1 cellular context compared by ENCODE assay signal in the genomic region with DNA sequence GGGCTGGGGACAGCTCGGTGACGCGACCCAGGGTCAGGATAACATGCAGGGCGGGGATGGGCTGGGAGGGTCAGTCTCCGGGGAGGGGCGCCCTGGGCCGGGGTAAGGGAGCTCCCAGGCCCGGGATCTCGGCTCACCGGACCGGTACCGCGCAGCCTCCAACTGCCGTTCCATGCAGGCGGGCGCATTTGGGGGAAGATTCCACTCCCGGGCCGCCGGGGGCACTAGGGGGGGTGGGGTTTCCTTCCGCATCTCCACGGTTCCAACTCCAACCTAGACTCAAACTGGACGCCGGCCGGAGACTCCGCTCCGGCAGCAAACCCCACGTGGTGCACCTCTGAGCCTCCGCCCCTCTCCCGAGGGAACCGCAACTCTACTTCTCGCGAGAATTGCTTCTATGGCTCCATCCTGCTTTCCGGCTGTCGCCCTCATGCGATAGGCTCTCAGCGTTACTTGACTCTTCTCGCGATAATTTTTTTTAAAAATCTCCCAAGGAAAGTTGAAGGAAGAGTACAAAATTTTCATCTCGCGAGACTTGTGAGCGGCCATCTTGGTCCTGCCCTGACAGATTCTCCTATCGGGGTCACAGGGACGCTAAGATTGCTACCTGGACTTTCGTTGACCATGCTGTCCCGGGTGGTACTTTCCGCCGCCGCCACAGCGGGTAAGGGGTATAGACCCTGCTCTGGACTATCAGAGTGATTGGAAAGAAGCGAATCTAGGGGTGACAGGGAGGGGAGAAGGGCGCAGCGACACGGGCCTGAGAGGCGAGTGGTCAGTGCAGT.
A peak's percentile ranks its signal among the peaks of the same experiment; 100 is the strongest.
TF ChIP-seq lines count a peak whose summit lies in the region.

A gene with protein sequence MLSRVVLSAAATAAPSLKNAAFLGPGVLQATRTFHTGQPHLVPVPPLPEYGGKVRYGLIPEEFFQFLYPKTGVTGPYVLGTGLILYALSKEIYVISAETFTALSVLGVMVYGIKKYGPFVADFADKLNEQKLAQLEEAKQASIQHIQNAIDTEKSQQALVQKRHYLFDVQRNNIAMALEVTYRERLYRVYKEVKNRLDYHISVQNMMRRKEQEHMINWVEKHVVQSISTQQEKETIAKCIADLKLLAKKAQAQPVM (plus strand): TSS at position 547 of the 785 bp plus-strand sequence. CDS start 78 bp downstream, at position 625.
A gene (minus strand): TSS at position 339 of the 785 bp plus-strand sequence. CDS start 87 bp downstream, at position 252.

TF ChIP-seq in HepG2, 621 proteins besides CTCF, POLR2A, EP300 and RAD21 (continued from another document):
- TF ChIP-seq BCL6 (CRISPR knock-in tag; IDR thresholded peaks at IDR 0.05), result peak; percentile 43; the same call in 1 of the 2 replicates
- peak; percentile 62 for TF ChIP-seq HNRNPH1 (optimal IDR thresholded peaks at IDR 0.05; ENCODE audit: low read depth, low read length)
- TF ChIP-seq TGIF2 (CRISPR knock-in tag; IDR thresholded peaks at IDR 0.05), result no peak; the same call in 1 of the 2 replicates
- no peak for TF ChIP-seq CAMTA2 (CRISPR knock-in tag; IDR thresholded peaks at IDR 0.05; ENCODE audit: borderline replicate concordance)
- TF ChIP-seq BRD4 (CRISPR knock-in tag; IDR thresholded peaks at IDR 0.05), result no peak
- TF ChIP-seq ZNF446 (CRISPR knock-in tag; IDR thresholded peaks at IDR 0.05), result no peak
- TF ChIP-seq, protein P1, sequence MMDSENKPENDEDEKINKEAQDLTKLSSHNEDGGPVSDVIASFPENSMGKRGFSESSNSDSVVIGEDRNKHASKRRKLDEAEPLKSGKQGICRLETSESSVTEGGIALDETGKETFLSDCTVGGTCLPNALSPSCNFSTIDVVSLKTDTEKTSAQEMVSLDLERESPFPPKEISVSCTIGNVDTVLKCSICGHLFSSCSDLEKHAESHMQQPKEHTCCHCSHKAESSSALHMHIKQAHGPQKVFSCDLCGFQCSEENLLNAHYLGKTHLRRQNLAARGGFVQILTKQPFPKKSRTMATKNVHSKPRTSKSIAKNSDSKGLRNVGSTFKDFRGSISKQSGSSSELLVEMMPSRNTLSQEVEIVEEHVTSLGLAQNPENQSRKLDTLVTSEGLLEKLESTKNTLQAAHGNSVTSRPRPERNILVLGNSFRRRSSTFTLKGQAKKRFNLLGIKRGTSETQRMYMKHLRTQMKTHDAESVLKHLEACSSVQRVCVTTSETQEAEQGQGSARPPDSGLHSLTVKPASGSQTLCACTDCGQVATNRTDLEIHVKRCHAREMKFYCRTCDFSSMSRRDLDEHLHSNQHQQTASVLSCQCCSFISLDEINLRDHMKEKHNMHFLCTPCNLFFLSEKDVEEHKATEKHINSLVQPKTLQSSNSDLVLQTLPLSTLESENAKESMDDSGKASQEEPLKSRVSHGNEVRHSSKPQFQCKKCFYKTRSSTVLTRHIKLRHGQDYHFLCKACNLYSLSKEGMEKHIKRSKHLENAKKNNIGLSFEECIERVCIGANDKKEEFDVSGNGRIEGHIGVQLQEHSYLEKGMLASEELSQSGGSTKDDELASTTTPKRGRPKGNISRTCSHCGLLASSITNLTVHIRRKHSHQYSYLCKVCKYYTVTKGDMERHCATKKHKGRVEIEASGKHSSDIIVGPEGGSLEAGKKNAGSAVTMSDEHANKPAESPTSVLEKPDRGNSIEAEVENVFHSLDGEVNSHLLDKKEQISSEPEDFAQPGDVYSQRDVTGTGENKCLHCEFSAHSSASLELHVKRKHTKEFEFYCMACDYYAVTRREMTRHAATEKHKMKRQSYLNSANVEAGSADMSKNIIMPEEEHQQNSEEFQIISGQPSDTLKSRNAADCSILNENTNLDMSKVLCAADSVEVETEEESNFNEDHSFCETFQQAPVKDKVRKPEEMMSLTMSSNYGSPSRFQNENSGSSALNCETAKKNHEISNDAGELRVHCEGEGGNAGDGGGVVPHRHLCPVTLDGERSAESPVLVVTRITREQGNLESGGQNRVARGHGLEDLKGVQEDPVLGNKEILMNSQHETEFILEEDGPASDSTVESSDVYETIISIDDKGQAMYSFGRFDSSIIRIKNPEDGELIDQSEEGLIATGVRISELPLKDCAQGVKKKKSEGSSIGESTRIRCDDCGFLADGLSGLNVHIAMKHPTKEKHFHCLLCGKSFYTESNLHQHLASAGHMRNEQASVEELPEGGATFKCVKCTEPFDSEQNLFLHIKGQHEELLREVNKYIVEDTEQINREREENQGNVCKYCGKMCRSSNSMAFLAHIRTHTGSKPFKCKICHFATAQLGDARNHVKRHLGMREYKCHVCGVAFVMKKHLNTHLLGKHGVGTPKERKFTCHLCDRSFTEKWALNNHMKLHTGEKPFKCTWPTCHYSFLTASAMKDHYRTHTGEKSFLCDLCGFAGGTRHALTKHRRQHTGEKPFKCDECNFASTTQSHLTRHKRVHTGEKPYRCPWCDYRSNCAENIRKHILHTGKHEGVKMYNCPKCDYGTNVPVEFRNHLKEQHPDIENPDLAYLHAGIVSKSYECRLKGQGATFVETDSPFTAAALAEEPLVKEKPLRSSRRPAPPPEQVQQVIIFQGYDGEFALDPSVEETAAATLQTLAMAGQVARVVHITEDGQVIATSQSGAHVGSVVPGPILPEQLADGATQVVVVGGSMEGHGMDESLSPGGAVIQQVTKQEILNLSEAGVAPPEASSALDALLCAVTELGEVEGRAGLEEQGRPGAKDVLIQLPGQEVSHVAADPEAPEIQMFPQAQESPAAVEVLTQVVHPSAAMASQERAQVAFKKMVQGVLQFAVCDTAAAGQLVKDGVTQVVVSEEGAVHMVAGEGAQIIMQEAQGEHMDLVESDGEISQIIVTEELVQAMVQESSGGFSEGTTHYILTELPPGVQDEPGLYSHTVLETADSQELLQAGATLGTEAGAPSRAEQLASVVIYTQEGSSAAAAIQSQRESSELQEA (CRISPR knock-in tag; IDR thresholded peaks at IDR 0.05; ENCODE audit: not compliant biosample characterization), result no peak
- TF ChIP-seq, protein P2, sequence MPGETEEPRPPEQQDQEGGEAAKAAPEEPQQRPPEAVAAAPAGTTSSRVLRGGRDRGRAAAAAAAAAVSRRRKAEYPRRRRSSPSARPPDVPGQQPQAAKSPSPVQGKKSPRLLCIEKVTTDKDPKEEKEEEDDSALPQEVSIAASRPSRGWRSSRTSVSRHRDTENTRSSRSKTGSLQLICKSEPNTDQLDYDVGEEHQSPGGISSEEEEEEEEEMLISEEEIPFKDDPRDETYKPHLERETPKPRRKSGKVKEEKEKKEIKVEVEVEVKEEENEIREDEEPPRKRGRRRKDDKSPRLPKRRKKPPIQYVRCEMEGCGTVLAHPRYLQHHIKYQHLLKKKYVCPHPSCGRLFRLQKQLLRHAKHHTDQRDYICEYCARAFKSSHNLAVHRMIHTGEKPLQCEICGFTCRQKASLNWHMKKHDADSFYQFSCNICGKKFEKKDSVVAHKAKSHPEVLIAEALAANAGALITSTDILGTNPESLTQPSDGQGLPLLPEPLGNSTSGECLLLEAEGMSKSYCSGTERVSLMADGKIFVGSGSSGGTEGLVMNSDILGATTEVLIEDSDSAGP (CRISPR knock-in tag; IDR thresholded peaks at IDR 0.05; ENCODE audit: borderline replicate concordance), result peak; percentile 44
- TF ChIP-seq, protein P3, sequence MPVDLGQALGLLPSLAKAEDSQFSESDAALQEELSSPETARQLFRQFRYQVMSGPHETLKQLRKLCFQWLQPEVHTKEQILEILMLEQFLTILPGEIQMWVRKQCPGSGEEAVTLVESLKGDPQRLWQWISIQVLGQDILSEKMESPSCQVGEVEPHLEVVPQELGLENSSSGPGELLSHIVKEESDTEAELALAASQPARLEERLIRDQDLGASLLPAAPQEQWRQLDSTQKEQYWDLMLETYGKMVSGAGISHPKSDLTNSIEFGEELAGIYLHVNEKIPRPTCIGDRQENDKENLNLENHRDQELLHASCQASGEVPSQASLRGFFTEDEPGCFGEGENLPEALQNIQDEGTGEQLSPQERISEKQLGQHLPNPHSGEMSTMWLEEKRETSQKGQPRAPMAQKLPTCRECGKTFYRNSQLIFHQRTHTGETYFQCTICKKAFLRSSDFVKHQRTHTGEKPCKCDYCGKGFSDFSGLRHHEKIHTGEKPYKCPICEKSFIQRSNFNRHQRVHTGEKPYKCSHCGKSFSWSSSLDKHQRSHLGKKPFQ (CRISPR knock-in tag; IDR thresholded peaks at IDR 0.05; ENCODE audit: insufficient replicate concordance), result no peak
- peak; percentile 91 for TF ChIP-seq THAP11 (CRISPR knock-in tag; IDR thresholded peaks at IDR 0.05)
- TF ChIP-seq ZNF616 (CRISPR knock-in tag; IDR thresholded peaks at IDR 0.05; ENCODE audit: low read depth), result no peak
- TF ChIP-seq DMAP1 (CRISPR knock-in tag; IDR thresholded peaks at IDR 0.05), result peak; percentile 83
- peak; percentile 68; the same call in 1 of the 2 replicates for TF ChIP-seq KDM2A (CRISPR knock-in tag; IDR thresholded peaks at IDR 0.05; ENCODE audit: borderline replicate concordance, low read depth)
- TF ChIP-seq, protein P4, sequence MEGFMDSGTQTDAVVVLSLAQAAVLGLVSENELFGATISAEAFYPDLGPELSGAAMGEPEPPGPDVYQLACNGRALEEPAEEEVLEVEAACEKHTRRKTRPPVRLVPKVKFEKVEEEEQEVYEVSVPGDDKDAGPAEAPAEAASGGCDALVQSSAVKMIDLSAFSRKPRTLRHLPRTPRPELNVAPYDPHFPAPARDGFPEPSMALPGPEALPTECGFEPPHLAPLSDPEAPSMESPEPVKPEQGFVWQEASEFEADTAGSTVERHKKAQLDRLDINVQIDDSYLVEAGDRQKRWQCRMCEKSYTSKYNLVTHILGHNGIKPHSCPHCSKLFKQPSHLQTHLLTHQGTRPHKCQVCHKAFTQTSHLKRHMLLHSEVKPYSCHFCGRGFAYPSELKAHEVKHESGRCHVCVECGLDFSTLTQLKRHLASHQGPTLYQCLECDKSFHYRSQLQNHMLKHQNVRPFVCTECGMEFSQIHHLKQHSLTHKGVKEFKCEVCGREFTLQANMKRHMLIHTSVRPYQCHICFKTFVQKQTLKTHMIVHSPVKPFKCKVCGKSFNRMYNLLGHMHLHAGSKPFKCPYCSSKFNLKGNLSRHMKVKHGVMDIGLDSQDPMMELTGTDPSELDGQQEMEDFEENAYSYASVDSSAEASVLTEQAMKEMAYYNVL (CRISPR knock-in tag; IDR thresholded peaks at IDR 0.05; ENCODE audit: borderline replicate concordance), result no peak
- no peak for TF ChIP-seq MTA3 (CRISPR knock-in tag; IDR thresholded peaks at IDR 0.05)
- 0 out of 2 replicates have a peak, but pooled peaks have one; percentile 41 for TF ChIP-seq ZBTB7A (CRISPR knock-in tag; IDR thresholded peaks at IDR 0.05)
- TF ChIP-seq, protein P5, sequence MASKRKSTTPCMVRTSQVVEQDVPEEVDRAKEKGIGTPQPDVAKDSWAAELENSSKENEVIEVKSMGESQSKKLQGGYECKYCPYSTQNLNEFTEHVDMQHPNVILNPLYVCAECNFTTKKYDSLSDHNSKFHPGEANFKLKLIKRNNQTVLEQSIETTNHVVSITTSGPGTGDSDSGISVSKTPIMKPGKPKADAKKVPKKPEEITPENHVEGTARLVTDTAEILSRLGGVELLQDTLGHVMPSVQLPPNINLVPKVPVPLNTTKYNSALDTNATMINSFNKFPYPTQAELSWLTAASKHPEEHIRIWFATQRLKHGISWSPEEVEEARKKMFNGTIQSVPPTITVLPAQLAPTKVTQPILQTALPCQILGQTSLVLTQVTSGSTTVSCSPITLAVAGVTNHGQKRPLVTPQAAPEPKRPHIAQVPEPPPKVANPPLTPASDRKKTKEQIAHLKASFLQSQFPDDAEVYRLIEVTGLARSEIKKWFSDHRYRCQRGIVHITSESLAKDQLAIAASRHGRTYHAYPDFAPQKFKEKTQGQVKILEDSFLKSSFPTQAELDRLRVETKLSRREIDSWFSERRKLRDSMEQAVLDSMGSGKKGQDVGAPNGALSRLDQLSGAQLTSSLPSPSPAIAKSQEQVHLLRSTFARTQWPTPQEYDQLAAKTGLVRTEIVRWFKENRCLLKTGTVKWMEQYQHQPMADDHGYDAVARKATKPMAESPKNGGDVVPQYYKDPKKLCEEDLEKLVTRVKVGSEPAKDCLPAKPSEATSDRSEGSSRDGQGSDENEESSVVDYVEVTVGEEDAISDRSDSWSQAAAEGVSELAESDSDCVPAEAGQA (IDR thresholded peaks at IDR 0.05; ENCODE audit: low read depth), result no peak
- TF ChIP-seq, protein P5 (CRISPR knock-in tag; IDR thresholded peaks at IDR 0.05; ENCODE audit: borderline replicate concordance), result no peak
- no peak for TF ChIP-seq ZNF547 (CRISPR knock-in tag; IDR thresholded peaks at IDR 0.05)
- TF ChIP-seq MEF2D (CRISPR knock-in tag; IDR thresholded peaks at IDR 0.05), result no peak; the same call in 1 of the 2 replicates
- no peak for TF ChIP-seq HIVEP1 (CRISPR knock-in tag; IDR thresholded peaks at IDR 0.05)
- TF ChIP-seq, protein P6, sequence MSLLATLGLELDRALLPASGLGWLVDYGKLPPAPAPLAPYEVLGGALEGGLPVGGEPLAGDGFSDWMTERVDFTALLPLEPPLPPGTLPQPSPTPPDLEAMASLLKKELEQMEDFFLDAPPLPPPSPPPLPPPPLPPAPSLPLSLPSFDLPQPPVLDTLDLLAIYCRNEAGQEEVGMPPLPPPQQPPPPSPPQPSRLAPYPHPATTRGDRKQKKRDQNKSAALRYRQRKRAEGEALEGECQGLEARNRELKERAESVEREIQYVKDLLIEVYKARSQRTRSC (CRISPR knock-in tag; IDR thresholded peaks at IDR 0.05; ENCODE audit: low read depth), result no peak
- TF ChIP-seq ZNF83 (CRISPR knock-in tag; IDR thresholded peaks at IDR 0.05; ENCODE audit: borderline replicate concordance), result no peak
- TF ChIP-seq ZNF615 (CRISPR knock-in tag; IDR thresholded peaks at IDR 0.05; ENCODE audit: borderline replicate concordance), result no peak
TF ChIP-seq in HepG2: peak in this region for 148.
